22 cellular contexts compared by ENCODE assay signal in genomic region chr11:129747161-129747560, GRCh38.
DNase-seq lines count a peak whose midpoint lies in the region; ATAC-seq, FAIRE-seq and TF ChIP-seq lines count a peak whose summit lies in the region.
"Had no signal": no experiment of that assay in that cellular context is flagged by ENCODE, and none has a peak within 500 bp of the region (broad histone marks: within the 10 kb centered on the region; RNA-seq: fewer than 3 reads in every experiment).

No MANE protein-coding gene starts in this region.

- CTCF ChIA-PET in mammary epithelial cell (lab: Charles Lee; ENCODE audit: low non-redundant PET), result no interaction called here

- H3K79me1 ChIP-seq in trophoblast cell (ENCODE audit: low read length), result peaks cover 22% of the 10 kb centered on the region

- no peak for ATAC-seq in lower lobe of right lung
- ATAC-seq: A549 had no signal

- no peak overlapping the region for H2AFZ ChIP-seq in trophoblast cell (ENCODE audit: insufficient read depth, low read length, poor library complexity)
- no peak overlapping the region for H2AFZ ChIP-seq in mammary epithelial cell (ENCODE audit: low read depth, low read length)

- peak; percentile 80 for FAIRE-seq in bronchial epithelial cell (lab: Jason Lieb, UNC)
- FAIRE-seq: A549, G401.6, GM12892, H54 had no signal

- H3K36me3 ChIP-seq in bronchial epithelial cell (ENCODE audit: control insufficient read depth, insufficient read depth, low read length), result no peaks in the 10 kb centered on the region
- H3K36me3 ChIP-seq in trophoblast cell (ENCODE audit: control insufficient read depth in 1 of 2, insufficient read depth in 2 of 2, low read length in 2 of 2), result no peaks in the 10 kb centered on the region
- H3K36me3 ChIP-seq in mammary epithelial cell (ENCODE audit: insufficient read depth, low read length), result no peaks in the 10 kb centered on the region
- no peaks in the 10 kb centered on the region for H3K36me3 ChIP-seq in lower lobe of right lung
- H3K36me3 ChIP-seq: HAP-1 had no signal

- H2BK5ac ChIP-seq in trophoblast cell (ENCODE audit: low read depth, low read length, poor library complexity), result peak overlapping the region; percentile 86

- WGBS in trophoblast cell (ENCODE audit: extremely low coverage, insufficient coverage, insufficient read length), result no CpG with 5 or more reads among the region's 6 CpGs
- 82% methylated on average over 6 of the region's 6 CpGs for WGBS in mammary epithelial cell (ENCODE audit: low coverage, missing lambda C conversion rate)

- intact Hi-C loops in mammary epithelial cell (cut with micrococcal nuclease), result no loop called here
- intact Hi-C loops in lower lobe of right lung (cut with DNase I), result no loop called here

- H3K4me1 ChIP-seq in trophoblast cell (ENCODE audit: control insufficient read depth in 1 of 2, insufficient read depth in 2 of 2, low read length in 2 of 2) (peaks cover 19 to 24% of the 10 kb centered on the region in 2 experiments), mammary epithelial cell (ENCODE audit: insufficient read depth, low read length) (peaks cover 4% of the 10 kb centered on the region), lower lobe of right lung (peaks cover 4% of the 10 kb centered on the region)
- H3K4me1 ChIP-seq: A549, HAP-1 had no signal

- H3K9ac ChIP-seq in trophoblast cell (ENCODE audit: low read length) (no peak overlapping the region), mammary epithelial cell (ENCODE audit: insufficient read depth, low read length) (no peak overlapping the region)

- dilution Hi-C loops in mammary epithelial cell (cut with HindIII; ENCODE audit: low sequenced_read_pairs), result loop anchor here (5.0 to 25.0 kb wide), 2 partner anchors 395 to 860 kb away; partner anchors contain the start of gene KCNJ5

- H3K4ac ChIP-seq in trophoblast cell (ENCODE audit: low read depth, low read length), result no peak overlapping the region

- H2BK12ac ChIP-seq in trophoblast cell (ENCODE audit: low read length), result peak overlapping the region; percentile 98

- no peak overlapping the region for H3K4me2 ChIP-seq in trophoblast cell (ENCODE audit: low read length)
- H3K4me2 ChIP-seq in mammary epithelial cell (ENCODE audit: insufficient read depth, low read depth, low read length), result no peak overlapping the region
- H3K4me2 ChIP-seq: A549 had no signal

- no peak overlapping the region for H3K18ac ChIP-seq in trophoblast cell (ENCODE audit: low read length)

- peaks cover 3% of the 10 kb centered on the region for H3K79me2 ChIP-seq in trophoblast cell (ENCODE audit: control insufficient read depth, insufficient read depth, low read length, poor library complexity)
- H3K79me2 ChIP-seq in mammary epithelial cell (ENCODE audit: insufficient read depth, low read length), result no peaks in the 10 kb centered on the region

- peak overlapping the region; percentile 96 for H2BK120ac ChIP-seq in trophoblast cell (ENCODE audit: insufficient read depth, low read length, poor library complexity)

- H3K27me3 ChIP-seq in bronchial epithelial cell (ENCODE audit: control insufficient read depth, insufficient read depth, low read length) (no peaks in the 10 kb centered on the region), trophoblast cell (ENCODE audit: insufficient read depth, low read length) (no peaks in the 10 kb centered on the region), mammary epithelial cell (ENCODE audit: insufficient read depth, low read length) (peaks cover 18% of the 10 kb centered on the region), lower lobe of right lung (ENCODE audit: low read depth) (peaks cover 20% of the 10 kb centered on the region)

- no TSS peak for BruUV-seq in mammary epithelial cell (replicated peaks; lab: Mats Ljungman, UMichigan)

- no peak overlapping the region for H2AK5ac ChIP-seq in trophoblast cell (ENCODE audit: low read length)

- no peaks in the 10 kb centered on the region for H4K20me1 ChIP-seq in mammary epithelial cell (ENCODE audit: insufficient read depth, low read length)

- H3K23ac ChIP-seq in trophoblast cell (ENCODE audit: low read length), result no peak overlapping the region

- H3K9me3 ChIP-seq in trophoblast cell (ENCODE audit: insufficient read depth, low read depth, low read length) (no peaks in the 10 kb centered on the region), mammary epithelial cell (replicated peaks; ENCODE audit: insufficient read depth, low read length) (no peaks in the 10 kb centered on the region), lower lobe of right lung (no peaks in the 10 kb centered on the region)
- H3K9me3 ChIP-seq: A549, HAP-1 had no signal

- peak overlapping the region; percentile 18 for H4K8ac ChIP-seq in trophoblast cell (ENCODE audit: low read depth, low read length)

- H4K91ac ChIP-seq in trophoblast cell (ENCODE audit: low read depth, low read length), result peak overlapping the region; percentile 93

- H3K4me3 ChIP-seq in bronchial epithelial cell (ENCODE audit: low read depth, low read length), result no peak overlapping the region
- H3K4me3 ChIP-seq in trophoblast cell (ENCODE audit: low read depth, low read length), result no peak overlapping the region
- H3K4me3 ChIP-seq in mammary epithelial cell (replicated peaks in 1 of 3; ENCODE audit: insufficient read depth in 1 of 3, low read depth in 2 of 3, low read length in 3 of 3), result no peak overlapping the region
- H3K4me3 ChIP-seq in lower lobe of right lung, result no peak overlapping the region
- H3K4me3 ChIP-seq: A549, HAP-1 had no signal

- in situ Hi-C loops in mammary epithelial cell (cut with MboI; ENCODE audit: low sequenced_read_pairs in 2 of 2), result loop anchor here (5.0 to 25.0 kb wide), 4 partner anchors 380 to 860 kb away; partner anchors contain the start of gene KCNJ5 (in 1 of the 2)

- no peak for TF ChIP-seq CTCF in bronchial epithelial cell (IDR thresholded peaks at IDR 0.05; ENCODE audit: insufficient read depth, low read length, severe bottlenecking)
- TF ChIP-seq CTCF in mammary epithelial cell (conservative IDR thresholded peaks at IDR 0.05 in 1 of 2, IDR thresholded peaks at IDR 0.05 in 1 of 2; ENCODE audit: extremely low read depth in 1 of 2, insufficient read depth in 1 of 2, low read depth in 1 of 2, low read length in 2 of 2), result no peak
- no peak for TF ChIP-seq CTCF in lower lobe of right lung (IDR thresholded peaks at IDR 0.05)

- H3K27ac ChIP-seq in trophoblast cell (ENCODE audit: low read depth, low read length) (peak overlapping the region; percentile 77), mammary epithelial cell (ENCODE audit: insufficient read depth, low read depth, low read length) (no peak overlapping the region), lower lobe of right lung (no peak overlapping the region)
- H3K27ac ChIP-seq: A549 had no signal

- DNase-seq in EH (ENCODE audit: low read depth) (peak; percentile 4), bronchial epithelial cell (ENCODE audit: low read depth) (no peak), mesenteric fat pad (ENCODE audit: low spot score) (peak; percentile 64), trophoblast cell (no peak), mammary epithelial cell (no peak), lower lobe of right lung (no peak), NOMO-1 (lab: John Stamatoyannopoulos, UW; ENCODE audit: unreplicated experiment in 2 of 2) (no peak)
- DNase-seq: 8988T; ACHN; C1 segment of cervical spinal cord; Calu3; CD4-positive, alpha-beta memory T cell; COR-L47; DMS53; DMS79 treated with DMSO at 0.1 percent for 48 hours; GOT3; HFFc6 had no signal

- H3K14ac ChIP-seq in trophoblast cell (ENCODE audit: low read length), result peak overlapping the region; percentile 84

- H4K12ac ChIP-seq in trophoblast cell (ENCODE audit: low read depth, low read length), result no peak overlapping the region

Comparison
In these comparisons a context has a peak if more than half of its experiments do, and no peak if none do; other contexts are left out.
1. DNase-seq: peak in EH (single experiment) and mesenteric fat pad (single experiment); none in bronchial epithelial cell (single experiment), trophoblast cell (0 of 2), mammary epithelial cell (single experiment), lower lobe of right lung (single experiment) and NOMO-1 (0 of 2).